ENCODE assay signal across 8 cellular contexts in the genomic region with DNA sequence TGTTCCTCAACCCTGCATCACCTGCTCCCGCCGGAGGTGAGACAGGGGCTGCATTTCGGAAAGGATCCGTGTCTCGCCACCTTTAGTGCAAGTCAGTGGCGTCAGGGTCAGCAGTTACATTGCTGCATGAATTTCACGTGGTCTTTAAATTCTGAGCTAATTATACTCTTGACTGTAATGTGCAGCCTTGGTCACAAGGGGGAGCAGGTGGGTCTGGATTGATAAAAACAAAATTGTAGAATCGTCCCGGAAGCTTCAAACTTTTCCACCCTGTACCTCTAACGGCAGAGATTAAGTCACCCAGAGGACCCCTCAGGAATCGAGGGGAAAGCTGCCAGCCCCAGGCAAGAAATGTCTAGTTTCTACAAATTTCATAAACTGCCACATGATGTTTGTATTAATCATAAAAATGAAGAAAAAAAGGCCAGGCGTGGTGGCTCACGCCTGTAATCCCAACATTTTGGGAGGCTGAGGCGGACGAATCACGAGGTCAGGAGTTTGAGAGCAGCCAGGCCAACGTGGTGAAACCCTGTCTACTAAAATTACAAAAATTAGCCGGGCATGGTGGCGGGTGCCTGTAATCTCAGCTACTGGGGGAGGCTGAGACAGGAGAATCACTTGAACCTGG. TPM values are rescaled to one million over a fixed set of nuclear protein-coding genes. Genes with fewer than 3 reads are reported as not detected.
DNase-seq lines count a peak whose midpoint lies in the region; ATAC-seq and TF ChIP-seq lines count a peak whose summit lies in the region.

No MANE protein-coding gene starts in this region.

- H3K4me3 Mint-ChIP-seq in CD4-positive, CD25-positive, alpha-beta regulatory T cell, result peak overlapping the region in 2 of 4 donors; percentile 3
- peak overlapping the region in 8 of 10 donors; percentile 5 to 53 (median 18) for H3K4me3 Mint-ChIP-seq in naive thymus-derived CD4-positive, alpha-beta T cell
- H3K4me3 Mint-ChIP-seq in stimulated activated naive CD8-positive, alpha-beta T cell treated with anti-CD3 and anti-CD28 coated beads, Interleukin-15, Interleukin-2, amounts not matched to agents 100 ng/mL and 50 ng/mL, for 24 hours, result peak overlapping the region; percentile 40

- no peak overlapping the region for H3K27ac ChIP-seq in CD4-positive, CD25-positive, alpha-beta regulatory T cell (ENCODE audit: insufficient read depth, low read length, poor library complexity, severe bottlenecking)
- H3K27ac ChIP-seq in OCI-LY1 (ENCODE audit: low read depth, low read length, poor library complexity, severe bottlenecking), result peak overlapping the region; percentile 65
- H3K27ac ChIP-seq in naive thymus-derived CD4-positive, alpha-beta T cell (ENCODE audit: low read depth, low read length), result peak overlapping the region; percentile 49

- peaks cover 5 to 9% (median 9%) of the 10 kb centered on the region in 4 donors for H3K4me1 Mint-ChIP-seq in CD4-positive, CD25-positive, alpha-beta regulatory T cell
- H3K4me1 Mint-ChIP-seq in naive thymus-derived CD4-positive, alpha-beta T cell, result peaks cover 8 to 30% (median 14%) of the 10 kb centered on the region in 7 donors
- peaks cover 9% of the 10 kb centered on the region for H3K4me1 Mint-ChIP-seq in stimulated activated naive CD8-positive, alpha-beta T cell treated with anti-CD3 and anti-CD28 coated beads, Interleukin-15, Interleukin-2, amounts not matched to agents 100 ng/mL and 50 ng/mL, for 24 hours (ENCODE audit: low read depth)

- peaks cover 7% of the 10 kb centered on the region for H3K4me1 ChIP-seq in CD4-positive, CD25-positive, alpha-beta regulatory T cell (ENCODE audit: control insufficient read depth, insufficient read depth, low read length, poor library complexity, severe bottlenecking)
- peaks cover 32% of the 10 kb centered on the region for H3K4me1 ChIP-seq in OCI-LY1 (ENCODE audit: insufficient read depth, low read length, severe bottlenecking)
- peaks cover 8 to 10% of the 10 kb centered on the region in 2 donors for H3K4me1 ChIP-seq in naive thymus-derived CD4-positive, alpha-beta T cell (ENCODE audit: control insufficient read depth in 2 of 2, insufficient read depth in 2 of 2, low read length in 2 of 2)

- H3K27me3 Mint-ChIP-seq in CD4-positive, CD25-positive, alpha-beta regulatory T cell, result no peaks in the 10 kb centered on the region
- H3K27me3 Mint-ChIP-seq in naive thymus-derived CD4-positive, alpha-beta T cell, result no peaks in the 10 kb centered on the region
- no peaks in the 10 kb centered on the region for H3K27me3 Mint-ChIP-seq in stimulated activated naive CD8-positive, alpha-beta T cell treated with anti-CD3 and anti-CD28 coated beads, Interleukin-15, Interleukin-2, amounts not matched to agents 100 ng/mL and 50 ng/mL, for 24 hours

- peak overlapping the region; percentile 27; the same call in 1 of the 2 replicates for H3K9ac ChIP-seq in OCI-LY1 (ENCODE audit: low read length)

- H3K9me3 Mint-ChIP-seq in CD4-positive, CD25-positive, alpha-beta regulatory T cell, result no peaks in the 10 kb centered on the region
- no peaks in the 10 kb centered on the region for H3K9me3 Mint-ChIP-seq in naive thymus-derived CD4-positive, alpha-beta T cell
- no peaks in the 10 kb centered on the region for H3K9me3 Mint-ChIP-seq in stimulated activated naive CD8-positive, alpha-beta T cell treated with anti-CD3 and anti-CD28 coated beads, Interleukin-15, Interleukin-2, amounts not matched to agents 100 ng/mL and 50 ng/mL, for 24 hours

- DNase-seq in CD4-positive, CD25-positive, alpha-beta regulatory T cell, result peak; percentile 72 to 85 (median 76)
- peak; percentile 88 for DNase-seq in activated CD8-positive, alpha-beta memory T cell treated with anti-CD3 and anti-CD28 coated beads, Interleukin-2, amount 50 U/mL, for 48 hours
- no peak for DNase-seq in epithelial cell of proximal tubule (ENCODE audit: low read depth)
- DNase-seq in naive thymus-derived CD4-positive, alpha-beta T cell, result peak; percentile 51 to 83 (median 76)

- no peaks in the 10 kb centered on the region for H3K79me2 ChIP-seq in OCI-LY1 (ENCODE audit: insufficient read depth, low read length)

- H3K27me3 ChIP-seq in CD4-positive, CD25-positive, alpha-beta regulatory T cell (ENCODE audit: control insufficient read depth, insufficient read depth, low read length), result no peaks in the 10 kb centered on the region
- H3K27me3 ChIP-seq in OCI-LY1 (ENCODE audit: insufficient read depth, low read length), result no peaks in the 10 kb centered on the region
- no peaks in the 10 kb centered on the region for H3K27me3 ChIP-seq in naive thymus-derived CD4-positive, alpha-beta T cell (ENCODE audit: control insufficient read depth in 2 of 2, insufficient read depth in 2 of 2, low read length in 2 of 2)

- intact Hi-C loops in naive thymus-derived CD4-positive, alpha-beta T cell (cut with micrococcal nuclease), result loop anchor here (1.0 kb wide), 7 partner anchors 15 to 81 kb away; a partner anchor contains a TSS

- peak; percentile 79 for TF ChIP-seq CTCF in OCI-LY1 (IDR thresholded peaks at IDR 0.05; ENCODE audit: low read length)
- TF ChIP-seq CTCF in epithelial cell of proximal tubule (conservative IDR thresholded peaks at IDR 0.05; ENCODE audit: low read depth, low read length), result peak; percentile 85

- no peak overlapping the region for H3K4me2 ChIP-seq in OCI-LY1 (ENCODE audit: low read length)

- CTCF ChIA-PET in naive thymus-derived CD4-positive, alpha-beta T cell (lab: Charles Lee), result interaction anchor here (0.6 to 6.8 kb wide), 28 partner anchors 9 to 1795 kb away, joined by 3 to 183 read pairs (median 8); a partner anchor contains a TSS

- peaks cover 32% of the 10 kb centered on the region for H3K36me3 ChIP-seq in CD4-positive, CD25-positive, alpha-beta regulatory T cell (ENCODE audit: control insufficient read depth, insufficient read depth, low read length)
- peaks cover 53% of the 10 kb centered on the region for H3K36me3 ChIP-seq in OCI-LY1 (ENCODE audit: insufficient read depth, low read length)
- peaks cover 0 to 44% (median 4%) of the 10 kb centered on the region in 3 experiments for H3K36me3 ChIP-seq in naive thymus-derived CD4-positive, alpha-beta T cell (ENCODE audit: control insufficient read depth in 2 of 3, insufficient read depth in 3 of 3, low read length in 3 of 3)

- peaks cover 33% of the 10 kb centered on the region for H3K36me3 Mint-ChIP-seq in CD4-positive, CD25-positive, alpha-beta regulatory T cell
- H3K36me3 Mint-ChIP-seq in naive thymus-derived CD4-positive, alpha-beta T cell, result peaks cover 0 to 37% (median 11%) of the 10 kb centered on the region in 5 donors
- H3K36me3 Mint-ChIP-seq in stimulated activated naive CD8-positive, alpha-beta T cell treated with anti-CD3 and anti-CD28 coated beads, Interleukin-15, Interleukin-2, amounts not matched to agents 100 ng/mL and 50 ng/mL, for 24 hours (ENCODE audit: low read depth), result peaks cover 46% of the 10 kb centered on the region

- H3K9me3 ChIP-seq in CD4-positive, CD25-positive, alpha-beta regulatory T cell (ENCODE audit: control insufficient read depth in 2 of 2, low read length in 2 of 2), result no peaks in the 10 kb centered on the region
- no peaks in the 10 kb centered on the region for H3K9me3 ChIP-seq in OCI-LY1 (ENCODE audit: low read length)
- H3K9me3 ChIP-seq in naive thymus-derived CD4-positive, alpha-beta T cell (ENCODE audit: control insufficient read depth in 2 of 3, low read length in 3 of 3), result no peaks in the 10 kb centered on the region

- ATAC-seq in CD4-positive, CD25-positive, alpha-beta regulatory T cell (ENCODE audit: low read depth in 2 of 2), result peak; percentile 77 to 79
- ATAC-seq in HG03378 (IDR thresholded peaks at IDR 0.05; ENCODE audit: unreplicated experiment) (peak; percentile 51), HG02571 (IDR thresholded peaks at IDR 0.05; ENCODE audit: unreplicated experiment) (no peak)
- ATAC-seq in naive thymus-derived CD4-positive, alpha-beta T cell, result peak; percentile 97

- H3K9me2 ChIP-seq in OCI-LY1 (ENCODE audit: low read depth, low read length), result no peaks in the 10 kb centered on the region

- H3K27ac Mint-ChIP-seq in CD4-positive, CD25-positive, alpha-beta regulatory T cell, result peak overlapping the region; percentile 72 to 94 (median 82)
- H3K27ac Mint-ChIP-seq in naive thymus-derived CD4-positive, alpha-beta T cell, result peak overlapping the region; percentile 55 to 88 (median 82)
- peak overlapping the region; percentile 81 for H3K27ac Mint-ChIP-seq in stimulated activated naive CD8-positive, alpha-beta T cell treated with anti-CD3 and anti-CD28 coated beads, Interleukin-15, Interleukin-2, amounts not matched to agents 100 ng/mL and 50 ng/mL, for 24 hours

- no peak overlapping the region for H2AFZ ChIP-seq in OCI-LY1 (ENCODE audit: low read length)

- H3F3A ChIP-seq in OCI-LY1 (ENCODE audit: insufficient read depth, low read length), result no peaks in the 10 kb centered on the region; the same call in 1 of the 2 replicates

- POLR2A ChIA-PET in naive thymus-derived CD4-positive, alpha-beta T cell (lab: Charles Lee), result interaction anchor here (0.6 to 6.4 kb wide), 21 partner anchors 9 to 97 kb away, joined by 3 to 67 read pairs (median 6); a partner anchor contains a TSS

- no peak overlapping the region for H3K4me3 ChIP-seq in CD4-positive, CD25-positive, alpha-beta regulatory T cell (ENCODE audit: low read depth, low read length)
- no peak overlapping the region for H3K4me3 ChIP-seq in OCI-LY1 (ENCODE audit: low read depth, low read length, poor library complexity, severe bottlenecking)
- no peak overlapping the region for H3K4me3 ChIP-seq in epithelial cell of proximal tubule (ENCODE audit: low read depth, low read length)
- no peak overlapping the region for H3K4me3 ChIP-seq in naive thymus-derived CD4-positive, alpha-beta T cell (ENCODE audit: low read length)

- H4K20me1 ChIP-seq in OCI-LY1 (ENCODE audit: insufficient read depth, low read length), result no peaks in the 10 kb centered on the region

RNA-seq across cellular contexts. Expression of a gene that starts 20.2 kb away (rescaled TPM):
- total RNA-seq in CD4-positive, CD25-positive, alpha-beta regulatory T cell, result 21.2 TPM
- 1 to 10 TPM; 4.2 to 6.7 (median 5.4) TPM for polyA plus RNA-seq in CD4-positive, CD25-positive, alpha-beta regulatory T cell
- total RNA-seq in epithelial cell of proximal tubule, result 8.7 and 16.0 TPM in 2 replicates
- total RNA-seq in naive thymus-derived CD4-positive, alpha-beta T cell, result 10 to 100 TPM; 13.7 to 42.0 (median 22.5) TPM
- polyA plus RNA-seq in naive thymus-derived CD4-positive, alpha-beta T cell, result 10 to 100 TPM in 1 of 2 donors, 1 to 10 TPM in 1; 8.5 to 13.8 TPM

RNA-seq across cellular contexts. Expression of a gene that starts 45.5 kb away (rescaled TPM):
- 44.1 TPM for total RNA-seq in CD4-positive, CD25-positive, alpha-beta regulatory T cell
- polyA plus RNA-seq in CD4-positive, CD25-positive, alpha-beta regulatory T cell, result 10 to 100 TPM in 3 of 4 donors, 1 to 10 TPM in 1; 7.3 to 14.5 (median 12.6) TPM
- total RNA-seq in epithelial cell of proximal tubule, result 14.7 and 17.8 TPM in 2 replicates
- 10 to 100 TPM; 41.9 to 80.0 (median 51.4) TPM for total RNA-seq in naive thymus-derived CD4-positive, alpha-beta T cell
- 10 to 100 TPM in 1 of 2 donors, 1 to 10 TPM in 1; 8.5 to 13.0 TPM for polyA plus RNA-seq in naive thymus-derived CD4-positive, alpha-beta T cell
